In genomic region chr3:98709433-98709832, GRCh38 we compare ENCODE assay signal across 18 cellular contexts. TPM values are rescaled to one million over a fixed set of nuclear protein-coding genes. Genes with fewer than 3 reads are reported as not detected.
A peak's percentile ranks its signal among the peaks of the same experiment; 100 is the strongest.
DNase-seq lines count a peak whose midpoint lies in the region; ATAC-seq and TF ChIP-seq lines count a peak whose summit lies in the region.
"Had no signal": no experiment of that assay in that cellular context is flagged by ENCODE, and none has a peak within 500 bp of the region (broad histone marks: within the 10 kb centered on the region; RNA-seq: fewer than 3 reads in every experiment).

No MANE protein-coding gene starts in this region.

- H3K4me1 ChIP-seq in GM23338 (ENCODE audit: insufficient read depth): peaks cover 36% of the 10 kb centered on the region
- no peaks in the 10 kb centered on the region for H3K4me1 ChIP-seq in PC-3 (ENCODE audit: insufficient read depth, low read length)

- intact Hi-C loops in PC-3 (cut with micrococcal nuclease): loop anchor here (5.0 kb wide), 1 partner anchor 52 kb away; no protein-coding TSS in a partner anchor

- H3K79me2 ChIP-seq in GM23338 (replicated peaks; ENCODE audit: insufficient read depth) (no peaks in the 10 kb centered on the region), PC-3 (ENCODE audit: low read length) (no peaks in the 10 kb centered on the region)

- H3K27me3 Mint-ChIP-seq in GM23338 (ENCODE audit: insufficient read depth, low read depth, poor library complexity) (no peaks in the 10 kb centered on the region), mesothelial cell of epicardium (ENCODE audit: low read depth) (peaks cover 2% of the 10 kb centered on the region)
- H3K27me3 Mint-ChIP-seq: IgD-negative memory B cell had no signal

- H3F3A ChIP-seq in GM23338 (replicated peaks; ENCODE audit: low read depth) (no peaks in the 10 kb centered on the region), PC-3 (ENCODE audit: low read length, unreplicated experiment) (no peaks in the 10 kb centered on the region)

- H3K4me2 ChIP-seq in GM23338 (no peak overlapping the region), PC-3 (ENCODE audit: low read length) (no peak overlapping the region)

- H3K27me3 ChIP-seq in GM23338 (ENCODE audit: insufficient read depth) (no peaks in the 10 kb centered on the region), PC-3 (ENCODE audit: low read length) (no peaks in the 10 kb centered on the region)
- H3K27me3 ChIP-seq: BE2C had no signal

- BruUV-seq in PC-3 (replicated peaks; lab: Mats Ljungman, UMichigan): no TSS peak

- TF ChIP-seq CTCF in GM23338 (conservative IDR thresholded peaks at IDR 0.05; ENCODE audit: low read depth in 2 of 2) (no peak), VCaP (conservative IDR thresholded peaks at IDR 0.05) (no peak), mesothelial cell of epicardium (IDR thresholded peaks at IDR 0.05; ENCODE audit: unreplicated experiment) (no peak), PC-3 (conservative IDR thresholded peaks at IDR 0.05; ENCODE audit: low read depth, low read length) (no peak)

- H3K9me2 ChIP-seq in GM23338 (ENCODE audit: insufficient read depth): 0 out of 2 replicates have a peak, but pooled peaks cover 7% of the 10 kb centered on the region
- H3K9me2 ChIP-seq in PC-3 (replicated peaks; ENCODE audit: low read length): no peaks in the 10 kb centered on the region

- DNase-seq in GM23338 (ENCODE audit: low spot score) (no peak), mesothelial cell of epicardium (ENCODE audit: low spot score in 2 of 2, unreplicated experiment in 2 of 2) (no peak), superior temporal gyrus (ENCODE audit: extremely low spot score) (peak; percentile 3), PC-3 (no peak), SIG-M5 (lab: John Stamatoyannopoulos, UW) (no peak)
- DNase-seq: BE2C; CD4-positive, alpha-beta T cell; DMS 273 treated with DMSO at 0.1 percent for 48 hours; DMS79 treated with DMSO at 0.1 percent for 48 hours; NCI-H1417; NCI-H187; NCI-H2227 treated with DMSO at 0.1 percent for 48 hours; NCI-H524; NCI-H774 had no signal

- H3K9me3 Mint-ChIP-seq in GM23338 (peaks cover 3% of the 10 kb centered on the region), mesothelial cell of epicardium (no peaks in the 10 kb centered on the region)
- H3K9me3 Mint-ChIP-seq: CD4-positive, alpha-beta T cell had no signal

- H3K36me3 ChIP-seq in GM23338 (ENCODE audit: insufficient read depth) (no peaks in the 10 kb centered on the region), PC-3 (ENCODE audit: low read depth, low read length) (no peaks in the 10 kb centered on the region)
- H3K36me3 ChIP-seq: BE2C had no signal

- H2AFZ ChIP-seq in GM23338 (no peak overlapping the region), PC-3 (ENCODE audit: low read length) (no peak overlapping the region)

- H3K36me3 Mint-ChIP-seq in GM23338 (ENCODE audit: low read depth): no peaks in the 10 kb centered on the region
- no peaks in the 10 kb centered on the region for H3K36me3 Mint-ChIP-seq in mesothelial cell of epicardium
- H3K36me3 Mint-ChIP-seq: IgD-negative memory B cell had no signal

- H3K4me1 Mint-ChIP-seq in GM23338 (peaks cover 29% of the 10 kb centered on the region), mesothelial cell of epicardium (peaks cover 33% of the 10 kb centered on the region)

- no peak overlapping the region for H3K27ac Mint-ChIP-seq in GM23338
- H3K27ac Mint-ChIP-seq in mesothelial cell of epicardium: peak overlapping the region; percentile 49
- H3K27ac Mint-ChIP-seq: CD4-positive, alpha-beta T cell; IgD-negative memory B cell had no signal

- no peak overlapping the region for H3K9ac ChIP-seq in PC-3 (ENCODE audit: low read length)

- H4K20me1 ChIP-seq in GM23338 (replicated peaks; ENCODE audit: insufficient read depth): no peaks in the 10 kb centered on the region
- H4K20me1 ChIP-seq in PC-3 (ENCODE audit: low read length): no peaks in the 10 kb centered on the region

- POLR2A ChIA-PET in PC-3 (lab: Charles Lee; ENCODE audit: unreplicated experiment): no interaction called here

- CTCF ChIA-PET in PC-3 (lab: Charles Lee): no interaction called here

- H3K4me3 Mint-ChIP-seq in GM23338 (no peak overlapping the region), mesothelial cell of epicardium (no peak overlapping the region)
- H3K4me3 Mint-ChIP-seq: CD4-positive, alpha-beta T cell; IgD-negative memory B cell had no signal

- no peaks in the 10 kb centered on the region for H3K9me3 ChIP-seq in PC-3 (ENCODE audit: low read length)
- H3K9me3 ChIP-seq: Caco-2 had no signal

- H3K4me3 ChIP-seq in GM23338: no peak overlapping the region
- H3K4me3 ChIP-seq in PC-3 (ENCODE audit: low read length): no peak overlapping the region

- ATAC-seq in GM23338 (peak; percentile 49; the same call in 2 of the 3 replicates), HG03139 (IDR thresholded peaks at IDR 0.05; ENCODE audit: unreplicated experiment) (no peak), PC-3 (no peak)

- H3K27ac ChIP-seq in GM23338 (ENCODE audit: low read depth) (no peak overlapping the region), VCaP (peak overlapping the region; percentile 76), PC-3 (ENCODE audit: low read length) (no peak overlapping the region)

TF ChIP-seq in GM23338, 12 proteins besides CTCF, POLR2A, EP300 and RAD21 (continues in another document):
- no peak for TF ChIP-seq ZNF114 (CRISPR knock-in tag; IDR thresholded peaks at IDR 0.05)
- no peak for TF ChIP-seq POLR2AphosphoS5 (IDR thresholded peaks at IDR 0.05; ENCODE audit: low read depth)
- TF ChIP-seq REST (IDR thresholded peaks at IDR 0.05; ENCODE audit: unreplicated experiment): no peak
- TF ChIP-seq EZH2phosphoT487 (IDR thresholded peaks at IDR 0.05; ENCODE audit: unreplicated experiment): no peak
- TF ChIP-seq JUNB (IDR thresholded peaks at IDR 0.05; ENCODE audit: unreplicated experiment): no peak
- TF ChIP-seq EZH2 (IDR thresholded peaks at IDR 0.05; ENCODE audit: low read depth, unreplicated experiment): no peak
- TF ChIP-seq CREB1 (CRISPR knock-in tag; IDR thresholded peaks at IDR 0.05; ENCODE audit: low read depth): no peak
- no peak for TF ChIP-seq ETS1 (IDR thresholded peaks at IDR 0.05)
- TF ChIP-seq STAT1 (IDR thresholded peaks at IDR 0.05; ENCODE audit: unreplicated experiment): no peak
- TF ChIP-seq ZNF331 (CRISPR knock-in tag; IDR thresholded peaks at IDR 0.05; ENCODE audit: low read depth): no peak

RNA-seq across cellular contexts. Expression of gene ST3GAL6, which starts 53.7 kb away (rescaled TPM):
- total RNA-seq in GM23338 (2014; rRNA removed; shearing (Covaris generic)): 3.7 and 4.7 TPM in 2 replicates
- polyA plus RNA-seq in GM23338 (2016; fragmentation: Nextera tagmentation; extraction: Ambion mirVana): 6.4 and 8.1 TPM in 2 replicates
- total RNA-seq in mesothelial cell of epicardium (9.0 to 14.1 TPM (median 11.1 TPM) in 3 replicates), PC-3 (2014; rRNA removed) (7.3 and 11.5 TPM in 2 replicates)
- polyA plus RNA-seq: IgD-negative memory B cell had no signal
